Comparison of ENCODE assay signal across 14 cellular contexts in genomic region chr14:82394916-82395315, GRCh38.
"Had no signal": no experiment of that assay in that cellular context is flagged by ENCODE, and none has a peak within 500 bp of the region (broad histone marks: within the 10 kb centered on the region; RNA-seq: fewer than 3 reads in every experiment).

No MANE protein-coding gene starts in this region.

- ATAC-seq: activated naive CD4-positive, alpha-beta T cell treated with anti-CD3 and anti-CD28 coated beads, Interleukin-2, amount 50 U/mL, for 72 hours; esophagus mucosa; gastrocnemius medialis; sciatic nerve; stimulated activated memory B cell treated with anti-CD40 and anti-IgM and Interleukin-4, amounts not matched to agents 10 μg/mL and 1 μg/mL and 100 μg/mL, for 72 hours; upper lobe of right lung had no signal

- H3K4me3 ChIP-seq: adrenal gland, gastrocnemius medialis, smooth muscle cell, thoracic aorta, upper lobe of right lung had no signal

- DNase-seq: activated CD4-positive, alpha-beta T cell treated with anti-CD3 and anti-CD28 coated beads, Interleukin-2, amount 50 U/mL, for 48 hours; activated gamma-delta T cell treated with Interleukin-2 at 50 U/mL for 16 hours; adrenal gland; effector CD8-positive, alpha-beta T cell; gastrocnemius medialis; head of caudate nucleus; stimulated activated CD4-positive, alpha-beta T cell treated with anti-CD3 and anti-CD28 coated beads, Interleukin-4, amount 100 ng/mL, for 1 hour; upper lobe of right lung had no signal
